In the genomic region with DNA sequence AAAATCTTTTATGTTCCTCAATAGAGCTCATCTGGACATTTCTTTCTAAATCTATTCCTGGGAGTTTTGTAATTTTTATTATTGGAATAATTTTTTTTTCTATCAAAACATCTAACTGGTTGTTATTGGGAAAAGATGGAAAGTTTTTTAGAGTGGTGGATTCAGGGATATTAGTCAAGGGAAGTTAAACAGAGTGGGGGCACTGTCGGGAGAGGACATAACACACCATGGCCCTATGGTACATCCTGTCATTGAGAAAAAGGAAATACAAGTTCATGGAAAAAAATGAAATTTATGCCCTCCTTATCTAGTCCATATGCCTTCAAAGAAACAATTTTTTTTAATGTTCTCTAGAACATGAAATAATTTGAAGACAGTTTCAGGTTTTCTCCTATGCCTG, we compare ENCODE assay signal across 24 cellular contexts.
DNase-seq lines count a peak whose midpoint lies in the region; ATAC-seq, FAIRE-seq and TF ChIP-seq lines count a peak whose summit lies in the region.
"Had no signal": no experiment of that assay in that cellular context is flagged by ENCODE, and none has a peak within 500 bp of the region (broad histone marks: within the 10 kb centered on the region; RNA-seq: fewer than 3 reads in every experiment).

No MANE protein-coding gene starts in this region.

- BruUV-seq in endothelial cell of umbilical vein (replicated peaks; lab: Mats Ljungman, UMichigan) = no TSS peak

- no peaks in the 10 kb centered on the region for H3F3A ChIP-seq in GM23248 (ENCODE audit: insufficient read depth)

- H3K9me3 Mint-ChIP-seq in WTC11 = peaks cover 3% of the 10 kb centered on the region; the same call in 1 of the 2 replicates
- H3K9me3 Mint-ChIP-seq in stimulated activated naive CD8-positive, alpha-beta T cell treated with anti-CD3 and anti-CD28 coated beads, Interleukin-15, amount 100 ng/mL, for 72 hours = no peaks in the 10 kb centered on the region
- H3K9me3 Mint-ChIP-seq: CD4-positive, alpha-beta memory T cell; CD4-positive, CD25-positive, alpha-beta regulatory T cell; CD8-positive, alpha-beta memory T cell had no signal

- CTCF ChIA-PET in endothelial cell of umbilical vein (lab: Charles Lee) (interaction anchor here (1.6 kb wide), 1 partner anchor 12 kb away, joined by 3 read pairs; no protein-coding TSS in a partner anchor), WTC11 (lab: Charles Lee) (no interaction called here)

- H3K79me2 ChIP-seq in GM23248 (ENCODE audit: insufficient read depth) = no peaks in the 10 kb centered on the region
- no peaks in the 10 kb centered on the region for H3K79me2 ChIP-seq in endothelial cell of umbilical vein (ENCODE audit: control insufficient read depth, insufficient read depth, low read length)
- H3K79me2 ChIP-seq in osteoblast (ENCODE audit: insufficient read depth, low read length) = no peaks in the 10 kb centered on the region

- no peak overlapping the region for H3K27ac Mint-ChIP-seq in WTC11
- H3K27ac Mint-ChIP-seq in stimulated activated naive CD8-positive, alpha-beta T cell treated with anti-CD3 and anti-CD28 coated beads, Interleukin-15, amount 100 ng/mL, for 72 hours = peak overlapping the region in 1 of 2 donors; percentile 20
- H3K27ac Mint-ChIP-seq: CD14-positive monocyte; CD4-positive, alpha-beta memory T cell; CD4-positive, CD25-positive, alpha-beta regulatory T cell; CD8-positive, alpha-beta memory T cell had no signal

- no peak for FAIRE-seq in endothelial cell of umbilical vein (lab: Jason Lieb, UNC)
- FAIRE-seq: A204.1, G401.6, GM12891 had no signal

- TF ChIP-seq POLR2A in endothelial cell of umbilical vein (IDR thresholded peaks at IDR 0.05; ENCODE audit: low read depth, low read length) = no peak

- intact Hi-C loops in endothelial cell of umbilical vein (cut with micrococcal nuclease) = no loop called here

- no peaks in the 10 kb centered on the region for H3K9me2 ChIP-seq in GM23248 (ENCODE audit: insufficient read depth)

- H3K4me1 ChIP-seq in GM23248 (ENCODE audit: insufficient read depth) (no peaks in the 10 kb centered on the region), endothelial cell of umbilical vein (ENCODE audit: control insufficient read depth, extremely low read depth, insufficient read depth, low read length) (peaks cover 8% of the 10 kb centered on the region), osteoblast (ENCODE audit: insufficient read depth, low read length) (no peaks in the 10 kb centered on the region)
- H3K4me1 ChIP-seq: BE2C, BLaER1 had no signal

- H3K27me3 ChIP-seq in GM23248 (replicated peaks; ENCODE audit: insufficient read depth) = no peaks in the 10 kb centered on the region
- H3K27me3 ChIP-seq in endothelial cell of umbilical vein (ENCODE audit: control insufficient read depth in 2 of 2, insufficient read depth in 2 of 2, low read length in 2 of 2) = no peaks in the 10 kb centered on the region
- no peaks in the 10 kb centered on the region for H3K27me3 ChIP-seq in osteoblast (ENCODE audit: insufficient read depth, low read length)
- H3K27me3 ChIP-seq: BE2C, BLaER1 had no signal

- H3K36me3 Mint-ChIP-seq in WTC11 = no peaks in the 10 kb centered on the region
- H3K36me3 Mint-ChIP-seq: CD14-positive monocyte; CD4-positive, alpha-beta memory T cell; CD4-positive, CD25-positive, alpha-beta regulatory T cell; CD8-positive, alpha-beta memory T cell had no signal

- POLR2A ChIA-PET in endothelial cell of umbilical vein (lab: Charles Lee) (no interaction called here), WTC11 (lab: Charles Lee) (no interaction called here)

- no peaks in the 10 kb centered on the region for H3K9me3 ChIP-seq in GM23248 (ENCODE audit: low read depth)
- no peaks in the 10 kb centered on the region for H3K9me3 ChIP-seq in endothelial cell of umbilical vein (replicated peaks; ENCODE audit: control insufficient read depth, insufficient read depth, low read length)
- H3K9me3 ChIP-seq in osteoblast (ENCODE audit: low read depth, low read length) = no peaks in the 10 kb centered on the region
- H3K9me3 ChIP-seq: BE2C, BLaER1 had no signal

- no peak for ATAC-seq in WTC11
- no peak for ATAC-seq in stimulated activated naive CD8-positive, alpha-beta T cell treated with anti-CD3 and anti-CD28 coated beads, Interleukin-15, amount 100 ng/mL, for 72 hours
- no peak for ATAC-seq in GM18907 (IDR thresholded peaks at IDR 0.05; ENCODE audit: unreplicated experiment)

- in situ Hi-C loops in GM23248 (cut with MboI) = no loop called here

- WGBS in GM23248 (ENCODE audit: low coverage in 1 of 2, low lambda C conversion rate in 2 of 2, missing lambda C conversion rate in 2 of 2), 2 experiments = 65 to 68% methylated on average over 1 of the region's 1 CpG

- DNase-seq in GM23248 = no peak
- DNase-seq in dermis blood vessel endothelial cell = peak; percentile 17
- DNase-seq in endothelial cell of umbilical vein (ENCODE audit: low read depth, low spot score) = peak; percentile 34
- DNase-seq in osteoblast (ENCODE audit: insufficient read length, low spot score, missing footprints) = peak; percentile 25
- no peak for DNase-seq in WTC11 (ENCODE audit: low spot score)
- DNase-seq in stimulated activated naive CD8-positive, alpha-beta T cell treated with anti-CD3 and anti-CD28 coated beads, Interleukin-15, amount 100 ng/mL, for 72 hours = no peak
- no peak for DNase-seq in iPS-NIHi7 (ENCODE audit: extremely low spot score)
- DNase-seq: 8988T; ACHN; BE2C; C1 segment of cervical spinal cord; CD4-positive, alpha-beta memory T cell; CD4-positive, CD25-positive, alpha-beta regulatory T cell; CD8-positive, alpha-beta memory T cell; COR-L47; DMS 273 treated with DMSO at 0.1 percent for 48 hours; DMS79 treated with DMSO at 0.1 percent for 48 hours; GF-D8 had no signal

- no peaks in the 10 kb centered on the region for H3K27me3 Mint-ChIP-seq in WTC11 (ENCODE audit: low read depth)
- no peaks in the 10 kb centered on the region for H3K27me3 Mint-ChIP-seq in stimulated activated naive CD8-positive, alpha-beta T cell treated with anti-CD3 and anti-CD28 coated beads, Interleukin-15, amount 100 ng/mL, for 72 hours
- H3K27me3 Mint-ChIP-seq: CD4-positive, alpha-beta memory T cell; CD4-positive, CD25-positive, alpha-beta regulatory T cell; CD8-positive, alpha-beta memory T cell had no signal

- no peaks in the 10 kb centered on the region for H3K9me1 ChIP-seq in endothelial cell of umbilical vein (replicated peaks; ENCODE audit: control insufficient read depth, extremely low read depth, insufficient read depth, low read length)

- no peaks in the 10 kb centered on the region for H3K36me3 ChIP-seq in GM23248 (ENCODE audit: low read depth)
- no peaks in the 10 kb centered on the region for H3K36me3 ChIP-seq in endothelial cell of umbilical vein (ENCODE audit: control insufficient read depth in 2 of 2, extremely low read depth in 1 of 2, insufficient read depth in 2 of 2, low read length in 2 of 2)
- H3K36me3 ChIP-seq in osteoblast (ENCODE audit: insufficient read depth, low read length) = no peaks in the 10 kb centered on the region
- H3K36me3 ChIP-seq: BE2C, BLaER1 had no signal

- H3K4me2 ChIP-seq in GM23248 (ENCODE audit: unreplicated experiment) (no peak overlapping the region), endothelial cell of umbilical vein (ENCODE audit: insufficient read depth, low read length) (peak overlapping the region; percentile 67), osteoblast (ENCODE audit: insufficient read depth, low read length) (no peak overlapping the region)
- H3K4me2 ChIP-seq: BLaER1 had no signal

- no peak overlapping the region for H3K27ac ChIP-seq in GM23248
- H3K27ac ChIP-seq in endothelial cell of umbilical vein (ENCODE audit: insufficient read depth, low read depth, low read length) = no peak overlapping the region
- no peak overlapping the region for H3K27ac ChIP-seq in osteoblast (ENCODE audit: low read depth, low read length)
- H3K27ac ChIP-seq: BLaER1 had no signal

- TF ChIP-seq CTCF in endothelial cell of umbilical vein (IDR thresholded peaks at IDR 0.05; ENCODE audit: extremely low read depth in 1 of 2, insufficient read depth in 1 of 2, low read depth in 1 of 2, low read length in 2 of 2) (no peak), osteoblast (IDR thresholded peaks at IDR 0.05; ENCODE audit: extremely low read depth, low read depth, low read length) (no peak), WTC11 (IDR thresholded peaks at IDR 0.05) (no peak)

- H3K9ac ChIP-seq in GM23248 = no peak overlapping the region
- no peak overlapping the region for H3K9ac ChIP-seq in endothelial cell of umbilical vein (replicated peaks; ENCODE audit: extremely low read depth, insufficient read depth, low read length)
- H3K9ac ChIP-seq: BLaER1 had no signal

- H3K4me3 ChIP-seq in GM23248 (no peak overlapping the region), endothelial cell of umbilical vein (replicated peaks in 1 of 3; ENCODE audit: insufficient read depth in 1 of 3, low read depth in 1 of 3, low read length in 3 of 3) (no peak overlapping the region), osteoblast (ENCODE audit: insufficient read depth, low read length) (no peak overlapping the region)
- H3K4me3 ChIP-seq: BLaER1 had no signal

- no peaks in the 10 kb centered on the region for H3K4me1 Mint-ChIP-seq in WTC11
- no peaks in the 10 kb centered on the region for H3K4me1 Mint-ChIP-seq in stimulated activated naive CD8-positive, alpha-beta T cell treated with anti-CD3 and anti-CD28 coated beads, Interleukin-15, amount 100 ng/mL, for 72 hours
- H3K4me1 Mint-ChIP-seq: CD14-positive monocyte had no signal

- H2AFZ ChIP-seq in GM23248 (0 out of 2 replicates have a peak overlapping the region, but pooled peaks have one; percentile 13), endothelial cell of umbilical vein (ENCODE audit: low read depth, low read length) (peak overlapping the region; percentile 44), osteoblast (ENCODE audit: low read length) (no peak overlapping the region)

- H4K20me1 ChIP-seq in GM23248 (ENCODE audit: insufficient read depth) = no peaks in the 10 kb centered on the region
- H4K20me1 ChIP-seq in endothelial cell of umbilical vein (replicated peaks; ENCODE audit: control insufficient read depth, extremely low read depth, insufficient read depth, low read length) = no peaks in the 10 kb centered on the region
- no peaks in the 10 kb centered on the region for H4K20me1 ChIP-seq in osteoblast (ENCODE audit: insufficient read depth, low read length)
- H4K20me1 ChIP-seq: BLaER1 had no signal

- no peak overlapping the region for H3K4me3 Mint-ChIP-seq in WTC11
- H3K4me3 Mint-ChIP-seq in stimulated activated naive CD8-positive, alpha-beta T cell treated with anti-CD3 and anti-CD28 coated beads, Interleukin-15, amount 100 ng/mL, for 72 hours = no peak overlapping the region
- H3K4me3 Mint-ChIP-seq: CD14-positive monocyte; CD4-positive, alpha-beta memory T cell; CD4-positive, CD25-positive, alpha-beta regulatory T cell; CD8-positive, alpha-beta memory T cell had no signal

- dilution Hi-C loops in endothelial cell of umbilical vein (cut with MboI; ENCODE audit: extremely low pct_ligation_motif_present, low sequenced_read_pairs) = no loop called here

TF ChIP-seq in endothelial cell of umbilical vein, 7 proteins besides CTCF, POLR2A, EP300 and RAD21 (continues in another document):
- no peak for TF ChIP-seq MYC (IDR thresholded peaks at IDR 0.05; ENCODE audit: low read depth, low read length)

TF ChIP-seq in WTC11, 78 proteins besides CTCF, POLR2A, EP300 and RAD21:
- no peak for TF ChIP-seq NR3C1 (CRISPR knock-in tag; conservative IDR thresholded peaks at IDR 0.05; ENCODE audit: low read depth)

Comparison
In these comparisons a context has a peak if more than half of its experiments do, and no peak if none do; other contexts are left out.
1. DNase-seq: peak in dermis blood vessel endothelial cell (single experiment), endothelial cell of umbilical vein (single experiment) and osteoblast (single experiment); none in GM23248 (single experiment), WTC11 (single experiment), stimulated activated naive CD8-positive, alpha-beta T cell treated with anti-CD3 and anti-CD28 coated beads, Interleukin-15, amount 100 ng/mL, for 72 hours (0 of 2) and iPS-NIHi7 (single experiment).